In the genomic region with DNA sequence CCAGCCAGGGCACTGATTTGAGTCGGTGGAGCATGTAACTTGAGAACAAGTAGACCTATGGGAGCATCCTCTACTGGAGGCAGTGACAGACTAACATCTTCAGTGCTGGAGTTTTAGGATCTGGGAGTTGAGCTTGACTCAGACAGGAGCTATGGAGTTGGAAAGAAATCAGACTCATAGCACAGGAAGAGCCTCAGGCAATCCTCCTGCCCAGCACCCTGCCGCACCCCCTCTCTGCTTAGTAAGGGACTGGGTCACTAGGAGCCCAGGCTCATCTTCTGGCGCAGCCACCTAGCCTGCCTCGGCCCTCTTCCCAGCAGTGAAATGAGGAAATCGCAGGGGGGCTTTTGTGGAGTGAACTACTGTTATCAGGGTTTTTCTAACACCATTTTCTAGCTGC, we compare ENCODE assay signal across 13 cellular contexts. TPM values are rescaled to one million over a fixed set of nuclear protein-coding genes. Genes with fewer than 3 reads are reported as not detected.
DNase-seq lines count a peak whose midpoint lies in the region; ATAC-seq, FAIRE-seq and TF ChIP-seq lines count a peak whose summit lies in the region.
"Had no signal": no experiment of that assay in that cellular context is flagged by ENCODE, and none has a peak within 500 bp of the region (broad histone marks: within the 10 kb centered on the region; RNA-seq: fewer than 3 reads in every experiment).

No MANE protein-coding gene starts in this region.

- no peak overlapping the region for H4K8ac ChIP-seq in mesendoderm (ENCODE audit: low read depth, low read length)

- H3K27me3 ChIP-seq in BLaER1 treated with 17β-estradiol and CSF1 and Interleukin-3, amounts not matched to agents 10 nM and 100 nM = no peaks in the 10 kb centered on the region; a peak in 1 of 22 replicates
- H3K27me3 ChIP-seq in adipocyte (replicated peaks; ENCODE audit: control insufficient read depth, insufficient read depth, low read length) = no peaks in the 10 kb centered on the region
- H3K27me3 ChIP-seq in mesendoderm (ENCODE audit: insufficient read depth, low read length, poor library complexity) = peaks cover 3% of the 10 kb centered on the region
- peaks cover 0 to 8% of the 10 kb centered on the region in 2 experiments; a peak in 3 of 5 replicates for H3K27me3 ChIP-seq in HepG2 (ENCODE audit: control insufficient read depth in 1 of 2, insufficient read depth in 2 of 2, low read length in 2 of 2)

- no peak overlapping the region for H2BK120ac ChIP-seq in mesendoderm (ENCODE audit: low read depth, low read length)

- H3K18ac ChIP-seq in mesendoderm (ENCODE audit: low read length) = no peak overlapping the region

- no peak for ATAC-seq in HepG2
- ATAC-seq in HG03457 (IDR thresholded peaks at IDR 0.05; ENCODE audit: unreplicated experiment) = no peak

- intact Hi-C loops in HepG2 (cut with micrococcal nuclease; ENCODE audit: unreplicated experiment) = no loop called here

- H2AFZ ChIP-seq in HepG2 (ENCODE audit: low read length) = no peak overlapping the region

- H3K4me3 ChIP-seq in BLaER1 treated with 17β-estradiol and CSF1 and Interleukin-3, amounts not matched to agents 10 nM and 100 nM = no peak overlapping the region
- H3K4me3 ChIP-seq in adipocyte (ENCODE audit: low read length) (no peak overlapping the region), mesendoderm (ENCODE audit: low read length) (no peak overlapping the region), HepG2 (replicated peaks in 1 of 3; ENCODE audit: insufficient read depth in 1 of 3, low read depth in 2 of 3, low read length in 3 of 3) (no peak overlapping the region)

- no peak for TF ChIP-seq RAD21 in HepG2 (CRISPR knock-in tag; IDR thresholded peaks at IDR 0.05)

- H3K79me2 ChIP-seq in mesendoderm (ENCODE audit: control insufficient read depth, insufficient read depth, low read length) = no peaks in the 10 kb centered on the region
- no peaks in the 10 kb centered on the region for H3K79me2 ChIP-seq in HepG2 (ENCODE audit: insufficient read depth, low read length)

- H3K56ac ChIP-seq in mesendoderm (ENCODE audit: low read length) = no peak overlapping the region

- no peak overlapping the region for H3K27ac ChIP-seq in BLaER1 treated with 17β-estradiol and CSF1 and Interleukin-3, amounts not matched to agents 10 nM and 100 nM
- H3K27ac ChIP-seq in mesendoderm (ENCODE audit: low read depth, low read length) (no peak overlapping the region), HepG2 (ENCODE audit: extremely low read length, insufficient read depth, low read length) (no peak overlapping the region)

- DNase-seq in HTR-8/SVneo (ENCODE audit: insufficient read length, low spot score) (peak; percentile 79), adipocyte (ENCODE audit: low read depth) (peak; percentile 83), mesendoderm (peak; percentile 30), HepG2 (ENCODE audit: low spot score) (no peak), AML-193 (lab: John Stamatoyannopoulos, UW) (no peak), LoVo (ENCODE audit: low spot score) (no peak)
- DNase-seq: hypothalamus; Karpas-422; stimulated activated CD4-positive, alpha-beta T cell treated with anti-CD3 and anti-CD28 coated beads, Interleukin-4, amount 100 ng/mL, for 24 hours had no signal

- TF ChIP-seq EP300 in HepG2 (IDR thresholded peaks at IDR 0.05; ENCODE audit: low read depth in 2 of 2, low read length in 2 of 2) (no peak), HepG2 (CRISPR knock-in tag; IDR thresholded peaks at IDR 0.05; ENCODE audit: borderline replicate concordance) (no peak)

- CTCF ChIA-PET in HepG2 (lab: Yijun Ruan, JAX; ENCODE audit: low intra/inter-chr PET ratio, low total read pairs) = no interaction called here

- no peak overlapping the region for H2AK5ac ChIP-seq in mesendoderm (ENCODE audit: low read length)

- no peak for TF ChIP-seq POLR2A in HepG2 (IDR thresholded peaks at IDR 0.05; ENCODE audit: insufficient read depth in 1 of 2, low read depth in 2 of 2, low read length in 2 of 2)

- H3K9ac ChIP-seq in BLaER1 treated with 17β-estradiol and CSF1 and Interleukin-3, amounts not matched to agents 10 nM and 100 nM = peak overlapping the region in 1 of 11 experiments; percentile 99; a peak in 2 of 22 replicates
- H3K9ac ChIP-seq in adipocyte (ENCODE audit: low read length) = no peak overlapping the region
- H3K9ac ChIP-seq in mesendoderm (ENCODE audit: low read length) = no peak overlapping the region
- H3K9ac ChIP-seq in HepG2 (ENCODE audit: insufficient read depth, low read depth, low read length) = no peak overlapping the region

- peak; percentile 95 for FAIRE-seq in HTR-8/SVneo (lab: Jason Lieb, UNC)
- FAIRE-seq in HepG2 (lab: Jason Lieb, UNC) = no peak

- peaks cover 46 to 62% (median 51%) of the 10 kb centered on the region in 11 experiments for H3K36me3 ChIP-seq in BLaER1 treated with 17β-estradiol and CSF1 and Interleukin-3, amounts not matched to agents 10 nM and 100 nM
- H3K36me3 ChIP-seq in adipocyte (ENCODE audit: control insufficient read depth, insufficient read depth, low read length, severe bottlenecking) = no peaks in the 10 kb centered on the region
- no peaks in the 10 kb centered on the region for H3K36me3 ChIP-seq in mesendoderm (ENCODE audit: control insufficient read depth, insufficient read depth, low read length)
- no peaks in the 10 kb centered on the region for H3K36me3 ChIP-seq in HepG2 (replicated peaks in 1 of 2; ENCODE audit: control insufficient read depth in 1 of 2, insufficient read depth in 2 of 2, low read length in 2 of 2)

- H3K4me1 ChIP-seq in BLaER1 treated with 17β-estradiol and CSF1 and Interleukin-3, amounts not matched to agents 10 nM and 100 nM = peaks cover 47 to 70% (median 61%) of the 10 kb centered on the region in 10 experiments
- peaks cover 36% of the 10 kb centered on the region for H3K4me1 ChIP-seq in adipocyte (ENCODE audit: control insufficient read depth, insufficient read depth, low read length)
- peaks cover 13% of the 10 kb centered on the region for H3K4me1 ChIP-seq in mesendoderm (ENCODE audit: control insufficient read depth, low read depth, low read length)
- peaks cover 30% of the 10 kb centered on the region for H3K4me1 ChIP-seq in HepG2 (ENCODE audit: insufficient read depth, low read length)

- peak overlapping the region; percentile 97 to 100 (median 99) for H3K4me2 ChIP-seq in BLaER1 treated with 17β-estradiol and CSF1 and Interleukin-3, amounts not matched to agents 10 nM and 100 nM
- H3K4me2 ChIP-seq in mesendoderm (ENCODE audit: low read length) (no peak overlapping the region), HepG2 (ENCODE audit: low read depth, low read length) (no peak overlapping the region)

- no peak overlapping the region for H2BK15ac ChIP-seq in mesendoderm (replicated peaks; ENCODE audit: low read depth)

- H3K4ac ChIP-seq in mesendoderm (ENCODE audit: low read depth, low read length) = no peak overlapping the region

- H4K20me1 ChIP-seq in BLaER1 treated with 17β-estradiol and CSF1 and Interleukin-3, amounts not matched to agents 10 nM and 100 nM = peaks cover 78 to 85% (median 81%) of the 10 kb centered on the region in 11 experiments
- no peaks in the 10 kb centered on the region; the same call in 1 of the 2 replicates for H4K20me1 ChIP-seq in HepG2 (ENCODE audit: insufficient read depth, low read length)

- H3K79me1 ChIP-seq in mesendoderm (ENCODE audit: low read length) = no peaks in the 10 kb centered on the region

- peaks cover 0 to 34% (median 23%) of the 10 kb centered on the region in 11 experiments; a peak in 14 of 22 replicates for H3K9me3 ChIP-seq in BLaER1 treated with 17β-estradiol and CSF1 and Interleukin-3, amounts not matched to agents 10 nM and 100 nM (replicated peaks in 1 of 11)
- no peaks in the 10 kb centered on the region for H3K9me3 ChIP-seq in adipocyte (ENCODE audit: control insufficient read depth, low read length)
- no peaks in the 10 kb centered on the region for H3K9me3 ChIP-seq in HepG2 (ENCODE audit: low read length)

- no peak overlapping the region for H4K5ac ChIP-seq in mesendoderm (ENCODE audit: low read length)

- no peak overlapping the region for H3K23ac ChIP-seq in mesendoderm (ENCODE audit: low read length)

- no peak overlapping the region for H2BK5ac ChIP-seq in mesendoderm (ENCODE audit: low read length)

- in situ Hi-C loops in HepG2 (cut with HindIII; ENCODE audit: extremely low pct_ligation_motif_present, low pct_unique_long_range_greater_than_20kb) = no loop called here

- no peak for TF ChIP-seq CTCF in HepG2 (CRISPR knock-in tag; IDR thresholded peaks at IDR 0.05)

- POLR2A ChIA-PET in HepG2 (lab: Yijun Ruan, JAX) = no interaction called here

- WGBS in mesendoderm (ENCODE audit: extremely low coverage, insufficient coverage, low lambda C conversion rate) = no CpG with 5 or more reads among the region's 5 CpGs
- 88% methylated on average over 5 of the region's 5 CpGs for WGBS in HepG2 (ENCODE audit: low lambda C conversion rate)

- BruUV-seq in HepG2 (replicated peaks; lab: Mats Ljungman, UMichigan) = no TSS peak

RNA-seq across cellular contexts. Expression of a gene that starts 3.6 kb away (rescaled TPM):
- polyA plus RNA-seq in mesendoderm (2013, experiment 1 of 2) = 5.5 TPM
- polyA plus RNA-seq in mesendoderm (2013, experiment 2 of 2) = 5.2 TPM
- 8.0 and 9.5 TPM in 2 replicates for total RNA-seq in HepG2 (2016; rRNA removed; fragmentation: Illumina TruSeq; extraction: Trizol)
- total RNA-seq in HepG2 (2016; cell fraction: cytosol; rRNA removed; fragmentation: Illumina TruSeq; extraction: Trizol; ENCODE audit: low read depth) = 2.9 and 3.5 TPM in 2 replicates
- total RNA-seq in HepG2 (2016; cell fraction: insoluble cytoplasmic fraction; rRNA removed; fragmentation: Illumina TruSeq; extraction: Trizol) = 8.1 and 9.8 TPM in 2 replicates
- 6.9 and 8.7 TPM in 2 replicates for total RNA-seq in HepG2 (2016; cell fraction: membrane; rRNA removed; fragmentation: Illumina TruSeq; extraction: Trizol)
- total RNA-seq in HepG2 (2016; cell fraction: nucleus; rRNA removed; fragmentation: Illumina TruSeq; extraction: Trizol) = 7.0 and 7.5 TPM in 2 replicates
- 6.0 and 7.4 TPM in 2 replicates for polyA plus RNA-seq in HepG2 (2011; rRNA removed)
- polyA plus RNA-seq in HepG2 (2011; cell fraction: cytosol; rRNA removed) = 3.4 and 7.0 TPM in 2 replicates
- 11.9 and 13.3 TPM in 2 replicates for polyA plus RNA-seq in HepG2 (2011; cell fraction: nucleus; rRNA removed)
- 4.7 and 5.3 TPM in 2 replicates for polyA plus RNA-seq in HepG2 (2012)
- polyA plus RNA-seq in HepG2 (2016; cell fraction: cytosol; fragmentation: Illumina TruSeq; extraction: Trizol; ENCODE audit: low read depth) = 3.1 and 4.1 TPM in 2 replicates
- polyA plus RNA-seq in HepG2 (2016; cell fraction: insoluble cytoplasmic fraction; fragmentation: Illumina TruSeq; extraction: Trizol; ENCODE audit: low read depth) = 9.9 and 12.2 TPM in 2 replicates
- polyA plus RNA-seq in HepG2 (2016; cell fraction: membrane; fragmentation: Illumina TruSeq; extraction: Trizol; ENCODE audit: low read depth) = 6.1 and 8.5 TPM in 2 replicates
- 12.7 and 13.7 TPM in 2 replicates for polyA plus RNA-seq in HepG2 (2016; cell fraction: nucleus; fragmentation: Illumina TruSeq; extraction: Trizol; ENCODE audit: insufficient read depth, low read depth)
- polyA minus RNA-seq in HepG2 (2011; rRNA and poly(A)+ RNA removed; ENCODE audit: low replicate concordance) = 1.4 and 6.4 TPM in 2 replicates
- 3.0 and 4.0 TPM in 2 replicates for polyA minus RNA-seq in HepG2 (2011; cell fraction: cytosol; rRNA and poly(A)+ RNA removed)
- 3.2 and 4.2 TPM in 2 replicates for polyA minus RNA-seq in HepG2 (2011; cell fraction: nucleus; rRNA and poly(A)+ RNA removed)
- polyA plus RNA-seq: neural cell had no signal

RNA-seq across cellular contexts. Expression of a gene that starts 35.0 kb away (rescaled TPM):
- polyA plus RNA-seq in mesendoderm (2013, experiment 1 of 2) = not detected
- 0.03 TPM for polyA plus RNA-seq in mesendoderm (2013, experiment 2 of 2)
- total RNA-seq in HepG2 (2016; rRNA removed; fragmentation: Illumina TruSeq; extraction: Trizol) = 0.74 and 1.2 TPM in 2 replicates
- total RNA-seq in HepG2 (2016; cell fraction: cytosol; rRNA removed; fragmentation: Illumina TruSeq; extraction: Trizol; ENCODE audit: low read depth) = 0.20 and 0.53 TPM in 2 replicates
- 0.73 and 1.4 TPM in 2 replicates for total RNA-seq in HepG2 (2016; cell fraction: insoluble cytoplasmic fraction; rRNA removed; fragmentation: Illumina TruSeq; extraction: Trizol)
- 0.34 and 0.48 TPM in 2 replicates for total RNA-seq in HepG2 (2016; cell fraction: membrane; rRNA removed; fragmentation: Illumina TruSeq; extraction: Trizol)
- 0.62 and 0.63 TPM in 2 replicates for total RNA-seq in HepG2 (2016; cell fraction: nucleus; rRNA removed; fragmentation: Illumina TruSeq; extraction: Trizol)
- 0.16 and 0.48 TPM in 2 replicates for polyA plus RNA-seq in HepG2 (2011; rRNA removed)
- 0.41 and 0.48 TPM in 2 replicates for polyA plus RNA-seq in HepG2 (2011; cell fraction: cytosol; rRNA removed)
- 0.37 and 0.74 TPM in 2 replicates for polyA plus RNA-seq in HepG2 (2011; cell fraction: nucleus; rRNA removed)
- 0.28 TPM in 1 of 2 replicates, not detected in the other for polyA plus RNA-seq in HepG2 (2012)
- polyA plus RNA-seq in HepG2 (2016; cell fraction: cytosol; fragmentation: Illumina TruSeq; extraction: Trizol; ENCODE audit: low read depth) = 0.16 and 0.27 TPM in 2 replicates
- 0.81 and 0.88 TPM in 2 replicates for polyA plus RNA-seq in HepG2 (2016; cell fraction: insoluble cytoplasmic fraction; fragmentation: Illumina TruSeq; extraction: Trizol; ENCODE audit: low read depth)
- 0.49 and 0.50 TPM in 2 replicates for polyA plus RNA-seq in HepG2 (2016; cell fraction: membrane; fragmentation: Illumina TruSeq; extraction: Trizol; ENCODE audit: low read depth)
- polyA plus RNA-seq in HepG2 (2016; cell fraction: nucleus; fragmentation: Illumina TruSeq; extraction: Trizol; ENCODE audit: insufficient read depth, low read depth) = 1.3 and 1.5 TPM in 2 replicates
- polyA minus RNA-seq in HepG2 (2011; rRNA and poly(A)+ RNA removed; ENCODE audit: low replicate concordance) = not detected in 2 replicates
- not detected in 2 replicates for polyA minus RNA-seq in HepG2 (2011; cell fraction: cytosol; rRNA and poly(A)+ RNA removed)
- polyA minus RNA-seq in HepG2 (2011; cell fraction: nucleus; rRNA and poly(A)+ RNA removed) = not detected in 2 replicates
- total RNA-seq: NCI-H460 had no signal
- polyA plus RNA-seq: neural cell had no signal

Comparison
In these comparisons a context has a peak if more than half of its experiments do, and no peak if none do; other contexts are left out.
1. H3K4me2 ChIP-seq: peak in BLaER1 treated with 17β-estradiol and CSF1 and Interleukin-3, amounts not matched to agents 10 nM and 100 nM (11 of 11); none in mesendoderm (single experiment) and HepG2 (single experiment).
2. DNase-seq: peak in HTR-8/SVneo (single experiment), adipocyte (single experiment) and mesendoderm (single experiment); none in HepG2 (single experiment), AML-193 (0 of 2) and LoVo (single experiment).